In the genomic region with DNA sequence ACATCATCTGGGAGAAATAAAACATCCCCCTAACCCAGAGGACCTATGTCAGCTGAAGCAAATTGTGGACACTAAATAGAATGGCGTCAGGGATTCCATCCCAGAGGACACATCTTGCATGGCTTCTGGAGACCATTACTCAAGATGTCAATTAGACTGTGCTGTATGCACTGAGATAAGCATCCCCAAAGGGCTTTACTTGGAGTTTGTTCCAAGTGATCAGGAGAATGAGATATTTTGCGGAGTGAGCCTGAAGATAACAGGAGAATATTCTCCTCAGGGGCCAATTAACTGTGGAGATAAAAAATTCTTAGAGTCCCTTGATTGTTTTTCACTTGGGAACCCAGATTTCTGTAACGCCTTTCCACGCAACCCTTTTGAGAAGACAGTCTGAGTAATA, we compare ENCODE assay signal across 1 cellular context.
TF ChIP-seq lines count a peak whose summit lies in the region.

No MANE protein-coding gene starts in this region.

TF ChIP-seq in K562, 482 proteins besides CTCF, POLR2A, EP300 and RAD21 (continued from another document and continues in another):
- TF ChIP-seq, protein P1, sequence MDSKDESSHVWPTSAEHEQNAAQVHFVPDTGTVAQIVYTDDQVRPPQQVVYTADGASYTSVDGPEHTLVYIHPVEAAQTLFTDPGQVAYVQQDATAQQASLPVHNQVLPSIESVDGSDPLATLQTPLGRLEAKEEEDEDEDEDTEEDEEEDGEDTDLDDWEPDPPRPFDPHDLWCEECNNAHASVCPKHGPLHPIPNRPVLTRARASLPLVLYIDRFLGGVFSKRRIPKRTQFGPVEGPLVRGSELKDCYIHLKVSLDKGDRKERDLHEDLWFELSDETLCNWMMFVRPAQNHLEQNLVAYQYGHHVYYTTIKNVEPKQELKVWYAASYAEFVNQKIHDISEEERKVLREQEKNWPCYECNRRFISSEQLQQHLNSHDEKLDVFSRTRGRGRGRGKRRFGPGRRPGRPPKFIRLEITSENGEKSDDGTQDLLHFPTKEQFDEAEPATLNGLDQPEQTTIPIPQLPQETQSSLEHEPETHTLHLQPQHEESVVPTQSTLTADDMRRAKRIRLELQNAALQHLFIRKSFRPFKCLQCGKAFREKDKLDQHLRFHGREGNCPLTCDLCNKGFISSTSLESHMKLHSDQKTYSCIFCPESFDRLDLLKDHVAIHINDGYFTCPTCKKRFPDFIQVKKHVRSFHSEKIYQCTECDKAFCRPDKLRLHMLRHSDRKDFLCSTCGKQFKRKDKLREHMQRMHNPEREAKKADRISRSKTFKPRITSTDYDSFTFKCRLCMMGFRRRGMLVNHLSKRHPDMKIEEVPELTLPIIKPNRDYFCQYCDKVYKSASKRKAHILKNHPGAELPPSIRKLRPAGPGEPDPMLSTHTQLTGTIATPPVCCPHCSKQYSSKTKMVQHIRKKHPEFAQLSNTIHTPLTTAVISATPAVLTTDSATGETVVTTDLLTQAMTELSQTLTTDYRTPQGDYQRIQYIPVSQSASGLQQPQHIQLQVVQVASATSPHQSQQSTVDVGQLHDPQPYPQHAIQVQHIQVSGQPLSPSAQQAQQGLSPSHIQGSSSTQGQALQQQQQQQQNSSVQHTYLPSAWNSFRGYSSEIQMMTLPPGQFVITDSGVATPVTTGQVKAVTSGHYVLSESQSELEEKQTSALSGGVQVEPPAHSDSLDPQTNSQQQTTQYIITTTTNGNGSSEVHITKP (IDR thresholded peaks at IDR 0.05; ENCODE audit: partially characterized antibody), result no peak
- TF ChIP-seq SMARCB1 (IDR thresholded peaks at IDR 0.05; ENCODE audit: insufficient read length, low read depth), result no peak
- TF ChIP-seq GABPB1 (CRISPR knock-in tag; IDR thresholded peaks at IDR 0.05), result no peak
- no peak for TF ChIP-seq HDAC6 (IDR thresholded peaks at IDR 0.05; ENCODE audit: low read depth, low read length)
- no peak for TF ChIP-seq ZNF311 (CRISPR knock-in tag; IDR thresholded peaks at IDR 0.05)
- TF ChIP-seq MCM2 (IDR thresholded peaks at IDR 0.05; ENCODE audit: low read depth), result no peak
- no peak for TF ChIP-seq TRIM28 (IDR thresholded peaks at IDR 0.05)
- TF ChIP-seq TCF7 (IDR thresholded peaks at IDR 0.05; ENCODE audit: borderline replicate concordance), result no peak
- TF ChIP-seq ZNF12 (CRISPR knock-in tag; IDR thresholded peaks at IDR 0.05), result no peak
- TF ChIP-seq, protein P2, sequence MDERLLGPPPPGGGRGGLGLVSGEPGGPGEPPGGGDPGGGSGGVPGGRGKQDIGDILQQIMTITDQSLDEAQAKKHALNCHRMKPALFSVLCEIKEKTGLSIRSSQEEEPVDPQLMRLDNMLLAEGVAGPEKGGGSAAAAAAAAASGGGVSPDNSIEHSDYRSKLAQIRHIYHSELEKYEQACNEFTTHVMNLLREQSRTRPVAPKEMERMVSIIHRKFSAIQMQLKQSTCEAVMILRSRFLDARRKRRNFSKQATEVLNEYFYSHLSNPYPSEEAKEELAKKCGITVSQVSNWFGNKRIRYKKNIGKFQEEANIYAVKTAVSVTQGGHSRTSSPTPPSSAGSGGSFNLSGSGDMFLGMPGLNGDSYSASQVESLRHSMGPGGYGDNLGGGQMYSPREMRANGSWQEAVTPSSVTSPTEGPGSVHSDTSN (CRISPR knock-in tag; IDR thresholded peaks at IDR 0.05; ENCODE audit: low read depth), result no peak
- TF ChIP-seq, protein P2 (tag; conservative IDR thresholded peaks at IDR 0.05; ENCODE audit: low read depth), result peak; percentile 90
- TF ChIP-seq GABPB2 (CRISPR knock-in tag; conservative IDR thresholded peaks at IDR 0.05), result no peak
- no peak for TF ChIP-seq ZNF551 (CRISPR knock-in tag; IDR thresholded peaks at IDR 0.05)
- TF ChIP-seq SIN3B (IDR thresholded peaks at IDR 0.05; ENCODE audit: low read depth), result no peak
- TF ChIP-seq, protein P3, sequence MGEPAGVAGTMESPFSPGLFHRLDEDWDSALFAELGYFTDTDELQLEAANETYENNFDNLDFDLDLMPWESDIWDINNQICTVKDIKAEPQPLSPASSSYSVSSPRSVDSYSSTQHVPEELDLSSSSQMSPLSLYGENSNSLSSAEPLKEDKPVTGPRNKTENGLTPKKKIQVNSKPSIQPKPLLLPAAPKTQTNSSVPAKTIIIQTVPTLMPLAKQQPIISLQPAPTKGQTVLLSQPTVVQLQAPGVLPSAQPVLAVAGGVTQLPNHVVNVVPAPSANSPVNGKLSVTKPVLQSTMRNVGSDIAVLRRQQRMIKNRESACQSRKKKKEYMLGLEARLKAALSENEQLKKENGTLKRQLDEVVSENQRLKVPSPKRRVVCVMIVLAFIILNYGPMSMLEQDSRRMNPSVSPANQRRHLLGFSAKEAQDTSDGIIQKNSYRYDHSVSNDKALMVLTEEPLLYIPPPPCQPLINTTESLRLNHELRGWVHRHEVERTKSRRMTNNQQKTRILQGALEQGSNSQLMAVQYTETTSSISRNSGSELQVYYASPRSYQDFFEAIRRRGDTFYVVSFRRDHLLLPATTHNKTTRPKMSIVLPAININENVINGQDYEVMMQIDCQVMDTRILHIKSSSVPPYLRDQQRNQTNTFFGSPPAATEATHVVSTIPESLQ (CRISPR knock-in tag; IDR thresholded peaks at IDR 0.05), result no peak
- TF ChIP-seq SMARCE1 (IDR thresholded peaks at IDR 0.05), result peak; percentile 41; the same call in 1 of the 2 replicates
- TF ChIP-seq ZNF644 (tag; IDR thresholded peaks at IDR 0.05; ENCODE audit: low read depth), result peak; percentile 89
- TF ChIP-seq ZNF764 (CRISPR knock-in tag; IDR thresholded peaks at IDR 0.05; ENCODE audit: low read depth), result no peak
- TF ChIP-seq MTA2 (IDR thresholded peaks at IDR 0.05; ENCODE audit: low read depth), result peak; percentile 82
- no peak for TF ChIP-seq HMG20B (CRISPR knock-in tag; IDR thresholded peaks at IDR 0.05)
- peak; percentile 86 for TF ChIP-seq CBFA2T2 (conservative IDR thresholded peaks at IDR 0.05)
- no peak for TF ChIP-seq HNRNPLL (IDR thresholded peaks at IDR 0.05; ENCODE audit: low read depth, low read length, poor library complexity, severe bottlenecking)
- no peak for TF ChIP-seq MAFF (IDR thresholded peaks at IDR 0.05; ENCODE audit: low read length)
- no peak for TF ChIP-seq ZC3H8 (IDR thresholded peaks at IDR 0.05)
- TF ChIP-seq FOXJ3 (CRISPR knock-in tag; IDR thresholded peaks at IDR 0.05), result no peak
- TF ChIP-seq, protein P4, sequence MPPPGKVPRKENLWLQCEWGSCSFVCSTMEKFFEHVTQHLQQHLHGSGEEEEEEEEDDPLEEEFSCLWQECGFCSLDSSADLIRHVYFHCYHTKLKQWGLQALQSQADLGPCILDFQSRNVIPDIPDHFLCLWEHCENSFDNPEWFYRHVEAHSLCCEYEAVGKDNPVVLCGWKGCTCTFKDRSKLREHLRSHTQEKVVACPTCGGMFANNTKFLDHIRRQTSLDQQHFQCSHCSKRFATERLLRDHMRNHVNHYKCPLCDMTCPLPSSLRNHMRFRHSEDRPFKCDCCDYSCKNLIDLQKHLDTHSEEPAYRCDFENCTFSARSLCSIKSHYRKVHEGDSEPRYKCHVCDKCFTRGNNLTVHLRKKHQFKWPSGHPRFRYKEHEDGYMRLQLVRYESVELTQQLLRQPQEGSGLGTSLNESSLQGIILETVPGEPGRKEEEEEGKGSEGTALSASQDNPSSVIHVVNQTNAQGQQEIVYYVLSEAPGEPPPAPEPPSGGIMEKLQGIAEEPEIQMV (tag; conservative IDR thresholded peaks at IDR 0.05; ENCODE audit: low read depth), result no peak
- TF ChIP-seq, protein P5, sequence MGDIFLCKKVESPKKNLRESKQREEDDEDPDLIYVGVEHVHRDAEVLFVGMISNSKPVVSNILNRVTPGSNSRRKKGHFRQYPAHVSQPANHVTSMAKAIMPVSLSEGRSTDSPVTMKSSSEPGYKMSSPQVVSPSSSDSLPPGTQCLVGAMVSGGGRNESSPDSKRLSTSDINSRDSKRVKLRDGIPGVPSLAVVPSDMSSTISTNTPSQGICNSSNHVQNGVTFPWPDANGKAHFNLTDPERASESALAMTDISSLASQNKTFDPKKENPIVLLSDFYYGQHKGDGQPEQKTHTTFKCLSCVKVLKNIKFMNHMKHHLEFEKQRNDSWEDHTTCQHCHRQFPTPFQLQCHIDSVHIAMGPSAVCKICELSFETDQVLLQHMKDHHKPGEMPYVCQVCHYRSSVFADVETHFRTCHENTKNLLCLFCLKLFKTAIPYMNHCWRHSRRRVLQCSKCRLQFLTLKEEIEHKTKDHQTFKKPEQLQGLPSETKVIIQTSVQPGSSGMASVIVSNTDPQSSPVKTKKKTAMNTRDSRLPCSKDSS (IDR thresholded peaks at IDR 0.05; ENCODE audit: low read depth, partially characterized antibody), result no peak
- TF ChIP-seq HMG20A (CRISPR knock-in tag; conservative IDR thresholded peaks at IDR 0.05), result no peak
- peak; percentile 43; the same call in 1 of the 2 replicates for TF ChIP-seq GATA2 (CRISPR knock-in tag; IDR thresholded peaks at IDR 0.05)
- no peak for TF ChIP-seq YBX1 (IDR thresholded peaks at IDR 0.05)
- no peak for TF ChIP-seq NUFIP1 (IDR thresholded peaks at IDR 0.05; ENCODE audit: partially characterized antibody)
- TF ChIP-seq HMGN3 (IDR thresholded peaks at IDR 0.05; ENCODE audit: borderline replicate concordance, extremely low read depth, insufficient read length, low read depth, low read length), result no peak
- no peak for TF ChIP-seq PURB (CRISPR knock-in tag; IDR thresholded peaks at IDR 0.05; ENCODE audit: low read depth)
- TF ChIP-seq GTF2E2 (tag; IDR thresholded peaks at IDR 0.05), result no peak
- no peak for TF ChIP-seq NCOA2 (IDR thresholded peaks at IDR 0.05; ENCODE audit: partially characterized antibody in 2 of 2)
- no peak for TF ChIP-seq ETS2 (tag; IDR thresholded peaks at IDR 0.05; ENCODE audit: borderline replicate concordance, poor library complexity, severe bottlenecking)
- TF ChIP-seq U2AF1 (optimal IDR thresholded peaks at IDR 0.05; ENCODE audit: low read depth, low read length), result no peak
- TF ChIP-seq TCF7L2 (IDR thresholded peaks at IDR 0.05; ENCODE audit: low read depth, low read length), result no peak
- TF ChIP-seq ZNF3 (CRISPR knock-in tag; IDR thresholded peaks at IDR 0.05), result no peak
- no peak for TF ChIP-seq ZNF589 (CRISPR knock-in tag; IDR thresholded peaks at IDR 0.05; ENCODE audit: low read depth)
- no peak for TF ChIP-seq DIDO1 (tag; IDR thresholded peaks at IDR 0.05; ENCODE audit: low read depth)
- no peak for TF ChIP-seq FOXP1 (CRISPR knock-in tag; IDR thresholded peaks at IDR 0.05)
- TF ChIP-seq, protein P6, sequence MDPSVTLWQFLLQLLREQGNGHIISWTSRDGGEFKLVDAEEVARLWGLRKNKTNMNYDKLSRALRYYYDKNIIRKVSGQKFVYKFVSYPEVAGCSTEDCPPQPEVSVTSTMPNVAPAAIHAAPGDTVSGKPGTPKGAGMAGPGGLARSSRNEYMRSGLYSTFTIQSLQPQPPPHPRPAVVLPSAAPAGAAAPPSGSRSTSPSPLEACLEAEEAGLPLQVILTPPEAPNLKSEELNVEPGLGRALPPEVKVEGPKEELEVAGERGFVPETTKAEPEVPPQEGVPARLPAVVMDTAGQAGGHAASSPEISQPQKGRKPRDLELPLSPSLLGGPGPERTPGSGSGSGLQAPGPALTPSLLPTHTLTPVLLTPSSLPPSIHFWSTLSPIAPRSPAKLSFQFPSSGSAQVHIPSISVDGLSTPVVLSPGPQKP (CRISPR knock-in tag; IDR thresholded peaks at IDR 0.05), result no peak
- no peak for TF ChIP-seq HDGF (IDR thresholded peaks at IDR 0.05)
- TF ChIP-seq, protein P7, sequence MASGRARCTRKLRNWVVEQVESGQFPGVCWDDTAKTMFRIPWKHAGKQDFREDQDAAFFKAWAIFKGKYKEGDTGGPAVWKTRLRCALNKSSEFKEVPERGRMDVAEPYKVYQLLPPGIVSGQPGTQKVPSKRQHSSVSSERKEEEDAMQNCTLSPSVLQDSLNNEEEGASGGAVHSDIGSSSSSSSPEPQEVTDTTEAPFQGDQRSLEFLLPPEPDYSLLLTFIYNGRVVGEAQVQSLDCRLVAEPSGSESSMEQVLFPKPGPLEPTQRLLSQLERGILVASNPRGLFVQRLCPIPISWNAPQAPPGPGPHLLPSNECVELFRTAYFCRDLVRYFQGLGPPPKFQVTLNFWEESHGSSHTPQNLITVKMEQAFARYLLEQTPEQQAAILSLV (tag; IDR thresholded peaks at IDR 0.05), result no peak
- TF ChIP-seq DACH1 (IDR thresholded peaks at IDR 0.05; ENCODE audit: partially characterized antibody), result no peak
- 0 out of 2 replicates have a peak, but pooled peaks have one; percentile 26 for TF ChIP-seq BCOR (IDR thresholded peaks at IDR 0.05)
- no peak for TF ChIP-seq RBM34 (IDR thresholded peaks at IDR 0.05; ENCODE audit: borderline replicate concordance, insufficient read depth, low read length)
- TF ChIP-seq HNRNPK (IDR thresholded peaks at IDR 0.05; ENCODE audit: low read depth, low read length, poor library complexity, severe bottlenecking), result no peak
- no peak for TF ChIP-seq THRAP3 (IDR thresholded peaks at IDR 0.05; ENCODE audit: borderline replicate concordance)
- TF ChIP-seq ZNF436 (CRISPR knock-in tag; IDR thresholded peaks at IDR 0.05), result no peak
- TF ChIP-seq, protein P8, sequence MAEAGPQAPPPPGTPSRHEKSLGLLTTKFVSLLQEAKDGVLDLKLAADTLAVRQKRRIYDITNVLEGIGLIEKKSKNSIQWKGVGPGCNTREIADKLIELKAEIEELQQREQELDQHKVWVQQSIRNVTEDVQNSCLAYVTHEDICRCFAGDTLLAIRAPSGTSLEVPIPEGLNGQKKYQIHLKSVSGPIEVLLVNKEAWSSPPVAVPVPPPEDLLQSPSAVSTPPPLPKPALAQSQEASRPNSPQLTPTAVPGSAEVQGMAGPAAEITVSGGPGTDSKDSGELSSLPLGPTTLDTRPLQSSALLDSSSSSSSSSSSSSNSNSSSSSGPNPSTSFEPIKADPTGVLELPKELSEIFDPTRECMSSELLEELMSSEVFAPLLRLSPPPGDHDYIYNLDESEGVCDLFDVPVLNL (CRISPR knock-in tag; IDR thresholded peaks at IDR 0.05; ENCODE audit: low read depth), result no peak
- no peak for TF ChIP-seq ZNF143 (CRISPR knock-in tag; IDR thresholded peaks at IDR 0.05)
- no peak; the same call in 1 of the 2 replicates for TF ChIP-seq NFATC3 (IDR thresholded peaks at IDR 0.05)
